ENCODE assay signal across 18 cellular contexts in the genomic region with DNA sequence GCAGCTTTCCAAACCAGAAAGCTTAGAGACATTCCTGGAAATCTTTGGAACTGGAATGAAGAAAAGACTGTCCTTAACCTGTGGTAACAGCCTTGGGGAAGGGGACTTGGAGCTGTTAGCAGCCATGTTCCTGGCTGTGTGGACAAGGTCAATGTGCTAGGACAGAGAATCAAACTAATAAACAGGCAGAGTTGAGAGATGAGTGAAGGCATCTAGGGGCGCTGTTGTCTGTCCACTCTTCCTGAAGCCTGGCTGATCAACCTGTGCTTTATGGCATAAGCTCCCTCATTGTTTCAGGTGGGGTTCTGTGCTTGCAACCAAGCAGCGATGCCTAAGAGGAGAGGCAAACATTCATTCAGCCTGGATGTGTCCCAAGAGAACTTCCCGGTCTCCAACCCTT.
"Had no signal": no experiment of that assay in that cellular context is flagged by ENCODE, and none has a peak within 500 bp of the region (broad histone marks: within the 10 kb centered on the region; RNA-seq: fewer than 3 reads in every experiment).

No MANE protein-coding gene starts in this region.

- H3K4me3 Mint-ChIP-seq: natural killer cell, neural crest cell, type B pancreatic cell had no signal

- H3K9me3 ChIP-seq: colonic mucosa, heart left ventricle, sigmoid colon, thyroid gland had no signal

- H3K4me1 Mint-ChIP-seq: natural killer cell had no signal

- DNase-seq: colonic mucosa; dermis blood vessel endothelial cell; heart left ventricle; hippocampal formation; kidney glomerular epithelial cell; natural killer cell; posterior cingulate gyrus; sigmoid colon; stimulated activated CD4-positive, alpha-beta T cell treated with anti-CD3 and anti-CD28 coated beads, Interleukin-2, amount 100 ng/mL, for 24 hours; stimulated activated CD4-positive, alpha-beta T cell treated with anti-CD3 and anti-CD28 coated beads, Interleukin-4, amount 100 ng/mL, for 4 hours; stimulated activated naive CD4-positive, alpha-beta T cell treated with Interleukin-2 at 50 U/mL for 16 hours; thyroid gland had no signal

- H3K36me3 Mint-ChIP-seq: natural killer cell, type B pancreatic cell had no signal

- H3K27ac Mint-ChIP-seq: natural killer cell, type B pancreatic cell had no signal

- FAIRE-seq: frontal cortex, islet of Langerhans, urothelium cell line had no signal

- H3K9me3 Mint-ChIP-seq: natural killer cell, neural crest cell, type B pancreatic cell had no signal

- H3K4me1 ChIP-seq: colonic mucosa, heart left ventricle, sigmoid colon, thyroid gland had no signal

- H3K27me3 Mint-ChIP-seq: type B pancreatic cell had no signal

- H3K4me3 ChIP-seq: colonic mucosa, heart left ventricle, sigmoid colon, skin epidermis, thyroid gland had no signal

- H3K27me3 ChIP-seq: colonic mucosa, heart left ventricle, sigmoid colon, thyroid gland had no signal

- H3K36me3 ChIP-seq: colonic mucosa, heart left ventricle, sigmoid colon, thyroid gland had no signal

- ATAC-seq: heart left ventricle, natural killer cell had no signal

- H3K27ac ChIP-seq: colonic mucosa, heart left ventricle, sigmoid colon, skin epidermis, thyroid gland had no signal
